33 cellular contexts compared by ENCODE assay signal in the genomic region with DNA sequence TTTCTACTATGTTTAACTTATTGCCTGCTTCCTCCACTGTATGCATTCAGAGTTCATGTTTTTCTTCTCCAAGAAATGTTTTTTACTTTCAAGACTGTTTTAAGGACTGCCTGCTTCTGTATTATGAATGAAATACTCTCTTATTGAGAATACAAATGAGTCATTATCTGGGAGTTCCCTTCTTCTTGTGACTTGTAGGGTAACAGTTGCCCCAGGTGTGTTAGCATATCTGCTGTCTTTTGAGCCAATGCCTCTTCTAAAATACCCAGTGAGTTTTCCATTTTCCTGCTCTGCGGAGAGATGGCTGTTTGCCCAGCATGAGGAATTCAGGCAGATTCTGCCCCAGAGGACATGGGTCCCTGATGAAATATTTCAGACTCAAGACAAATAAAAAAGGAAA. TPM values are rescaled to one million over a fixed set of nuclear protein-coding genes. Genes with fewer than 3 reads are reported as not detected.
"Had no signal": no experiment of that assay in that cellular context is flagged by ENCODE, and none has a peak within 500 bp of the region (broad histone marks: within the 10 kb centered on the region; RNA-seq: fewer than 3 reads in every experiment).

No MANE protein-coding gene starts in this region.

- H3K9me3 ChIP-seq: colonic mucosa, mucosa of descending colon, prostate gland, right atrium auricular region, stomach, testis, tibial artery, upper lobe of left lung had no signal

- H3K4me1 ChIP-seq: colonic mucosa, heart right ventricle, prostate gland, right atrium auricular region, stomach, testis, tibial artery, upper lobe of left lung had no signal

- ATAC-seq: effector memory CD8-positive, alpha-beta T cell; esophagus mucosa; heart right ventricle; left lobe of liver; mucosa of descending colon; natural killer cell treated with Interleukin-12 subunit alpha and Interleukin-12 subunit beta and Interleukin-15 and Interleukin-18, amount 100 ng/mL, for 72 hours; stimulated activated effector memory CD8-positive, alpha-beta T cell treated with anti-CD3 and anti-CD28 coated beads, Interleukin-12 subunit alpha, Interleukin-12 subunit beta, amount 100 ng/mL, for 72 hours had no signal

- H3K27ac ChIP-seq: colonic mucosa, heart right ventricle, prostate gland, right atrium auricular region, stomach, testis, tibial artery, upper lobe of left lung had no signal

- H3K27me3 Mint-ChIP-seq: effector memory CD8-positive, alpha-beta T cell had no signal

- H3K36me3 ChIP-seq: colonic mucosa, heart right ventricle, prostate gland, right atrium auricular region, stomach, tibial artery, upper lobe of left lung had no signal

- DNase-seq: colonic mucosa; effector memory CD8-positive, alpha-beta T cell; foreskin fibroblast; glutamatergic neuron; heart right ventricle; hippocampal formation; kidney; mesenchymal stem cell; mucosa of descending colon; naive B cell; nucleus accumbens; stimulated activated CD4-positive, alpha-beta T cell treated with anti-CD3 and anti-CD28 coated beads, Interleukin-12 subunit alpha, Interleukin-12 subunit beta, amount 100 ng/mL, for 4 hours; stimulated activated CD4-positive, alpha-beta T cell treated with anti-CD3 and anti-CD28 coated beads, Interleukin-1b, Interleukin-23, amount 100 ng/mL, for 48 hours; stimulated activated CD4-positive, alpha-beta T cell treated with anti-CD3 and anti-CD28 coated beads, Interleukin-4, amount 100 ng/mL, for 24 hours; stimulated activated naive CD4-positive, alpha-beta T cell treated with Interleukin-2 at 50 U/mL for 16 hours; stomach; testis; tibial artery; upper lobe of left lung had no signal

- H3K27me3 ChIP-seq: colonic mucosa, heart right ventricle, right atrium auricular region, stomach, testis, tibial artery, upper lobe of left lung had no signal

- H3K4me3 ChIP-seq: colonic mucosa, heart right ventricle, lung, mucosa of descending colon, prostate gland, right atrium auricular region, smooth muscle cell, stomach, testis, tibial artery, upper lobe of left lung had no signal

- H3K36me3 Mint-ChIP-seq: mesothelial cell of epicardium; naive B cell; natural killer cell treated with Interleukin-12 subunit alpha and Interleukin-12 subunit beta and Interleukin-15 and Interleukin-18, amount 100 ng/mL, for 72 hours; stimulated activated effector memory CD8-positive, alpha-beta T cell treated with anti-CD3 and anti-CD28 coated beads, Interleukin-12 subunit alpha, Interleukin-12 subunit beta, amount 100 ng/mL, for 72 hours had no signal

- FAIRE-seq: endometrium, kidney, urothelium cell line had no signal

- H3K9me3 Mint-ChIP-seq: effector memory CD8-positive, alpha-beta T cell; natural killer cell treated with Interleukin-12 subunit alpha and Interleukin-12 subunit beta and Interleukin-15 and Interleukin-18, amount 100 ng/mL, for 72 hours; stimulated activated effector memory CD8-positive, alpha-beta T cell treated with anti-CD3 and anti-CD28 coated beads, Interleukin-12 subunit alpha, Interleukin-12 subunit beta, amount 100 ng/mL, for 72 hours had no signal

- H3K4me1 Mint-ChIP-seq: stimulated activated effector memory CD8-positive, alpha-beta T cell treated with anti-CD3 and anti-CD28 coated beads, Interleukin-12 subunit alpha, Interleukin-12 subunit beta, amount 100 ng/mL, for 72 hours had no signal

- H3K4me3 Mint-ChIP-seq: central memory CD8-positive, alpha-beta T cell; effector memory CD8-positive, alpha-beta T cell; mesothelial cell of epicardium; naive B cell; natural killer cell treated with Interleukin-12 subunit alpha and Interleukin-12 subunit beta and Interleukin-15 and Interleukin-18, amount 100 ng/mL, for 72 hours; stimulated activated effector memory CD8-positive, alpha-beta T cell treated with anti-CD3 and anti-CD28 coated beads, Interleukin-12 subunit alpha, Interleukin-12 subunit beta, amount 100 ng/mL, for 72 hours had no signal

- H3K27ac Mint-ChIP-seq: effector memory CD8-positive, alpha-beta T cell; mesothelial cell of epicardium; naive B cell; natural killer cell treated with Interleukin-12 subunit alpha and Interleukin-12 subunit beta and Interleukin-15 and Interleukin-18, amount 100 ng/mL, for 72 hours; stimulated activated effector memory CD8-positive, alpha-beta T cell treated with anti-CD3 and anti-CD28 coated beads, Interleukin-12 subunit alpha, Interleukin-12 subunit beta, amount 100 ng/mL, for 72 hours had no signal

- H3K4me2 ChIP-seq: smooth muscle cell had no signal

RNA-seq across cellular contexts. Expression of a gene that starts 34.1 kb away (rescaled TPM):
- total RNA-seq: dermis microvascular lymphatic vessel endothelial cell; left lobe of liver; natural killer cell treated with Interleukin-12 subunit alpha and Interleukin-12 subunit beta and Interleukin-15 and Interleukin-18, amount 100 ng/mL, for 72 hours; subcutaneous adipose tissue had no signal
